In the genomic region with DNA sequence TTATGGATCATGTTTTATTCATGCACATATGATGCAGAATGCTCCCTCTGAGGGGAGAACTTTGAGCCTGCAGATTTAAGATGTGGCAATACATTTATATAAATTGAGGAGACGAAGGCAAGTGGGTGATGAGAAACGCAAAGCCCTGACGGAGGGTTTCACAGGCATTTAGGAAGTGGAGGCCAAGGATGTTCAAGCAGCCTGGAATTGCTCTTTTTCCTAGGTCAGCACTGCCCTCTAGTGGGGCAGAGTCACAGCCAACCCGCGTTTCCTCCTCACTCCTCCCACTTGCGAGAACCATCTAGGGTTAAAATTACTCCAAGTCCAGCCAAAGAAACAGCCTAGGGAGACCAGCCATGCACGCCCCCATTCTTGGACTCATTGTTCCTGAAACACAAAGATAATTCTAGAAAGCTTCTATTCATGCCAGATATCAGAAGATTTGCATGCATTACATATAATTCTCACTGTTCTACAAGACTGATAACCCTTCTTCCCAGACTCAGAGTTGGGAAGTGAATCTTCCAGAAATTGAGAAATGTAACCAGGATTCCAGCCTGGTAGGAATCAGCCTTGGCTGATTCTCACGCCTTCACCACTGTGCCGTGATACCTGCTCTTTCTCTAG, we compare ENCODE assay signal across 9 cellular contexts.
DNase-seq lines count a peak whose midpoint lies in the region; ATAC-seq and TF ChIP-seq lines count a peak whose summit lies in the region.
"Had no signal": no experiment of that assay in that cellular context is flagged by ENCODE, and none has a peak within 500 bp of the region (broad histone marks: within the 10 kb centered on the region; RNA-seq: fewer than 3 reads in every experiment).

No MANE protein-coding gene starts in this region.

- no peak overlapping the region for H3K9ac ChIP-seq in Karpas-422 (ENCODE audit: low read length)

- TF ChIP-seq CTCF in GM13977 (IDR thresholded peaks at IDR 0.05; ENCODE audit: extremely low read depth, insufficient read depth, missing control alignments) (peak; percentile 83), RWPE2 (IDR thresholded peaks at IDR 0.05; ENCODE audit: poor library complexity, severe bottlenecking) (peak; percentile 99), retinal pigment epithelial cell (conservative IDR thresholded peaks at IDR 0.05; ENCODE audit: low read depth, low read length) (peak; percentile 93)

- H3K4me3 ChIP-seq in Karpas-422 (ENCODE audit: low read length) (no peak overlapping the region), RWPE2 (ENCODE audit: severe bottlenecking) (no peak overlapping the region), retinal pigment epithelial cell (ENCODE audit: low read length) (no peak overlapping the region)

- H3K27ac ChIP-seq in Karpas-422 (ENCODE audit: low read length) (no peak overlapping the region), RWPE2 (ENCODE audit: poor library complexity, severe bottlenecking) (no peak overlapping the region)

- in situ Hi-C loops in GM13977 (cut with MboI; ENCODE audit: low pct_unique_long_range_greater_than_20kb, low sequenced_read_pairs, unreplicated experiment): loop anchor here (10.0 to 25.0 kb wide), 3 partner anchors 370 to 778 kb away; no protein-coding TSS in a partner anchor

- ATAC-seq in RWPE2 (ENCODE audit: low read depth) (peak; percentile 84), left ventricle myocardium superior (peak; percentile 75), GM18907 (IDR thresholded peaks at IDR 0.05; ENCODE audit: unreplicated experiment) (no peak)

- H3K9me2 ChIP-seq in Karpas-422 (replicated peaks; ENCODE audit: insufficient read depth, low read length): no peaks in the 10 kb centered on the region

- H3K4me1 ChIP-seq in Karpas-422 (ENCODE audit: low read length) (no peaks in the 10 kb centered on the region), RWPE2 (ENCODE audit: insufficient read depth, poor library complexity, severe bottlenecking) (no peaks in the 10 kb centered on the region)

- H3K9me3 ChIP-seq in Karpas-422 (ENCODE audit: low read length): no peaks in the 10 kb centered on the region
- no peaks in the 10 kb centered on the region for H3K9me3 ChIP-seq in RWPE2 (ENCODE audit: severe bottlenecking)

- peaks cover 17% of the 10 kb centered on the region for H4K20me1 ChIP-seq in Karpas-422 (ENCODE audit: insufficient read depth, low read depth, low read length)

- peak; percentile 80 for DNase-seq in AG08395 (ENCODE audit: low spot score)
- DNase-seq in GM13977 (ENCODE audit: low spot score): peak; percentile 57
- peak; percentile 83 for DNase-seq in Karpas-422
- DNase-seq in RWPE2 (ENCODE audit: low spot score): no peak
- DNase-seq in amniotic epithelial cell (ENCODE audit: low read depth): peak; percentile 26
- DNase-seq in left ventricle myocardium superior: peak; percentile 71
- DNase-seq in retinal pigment epithelial cell (ENCODE audit: low read depth): peak; percentile 34
- DNase-seq: naive B cell had no signal

- H3K79me2 ChIP-seq in Karpas-422 (ENCODE audit: low read length): peaks cover 96% of the 10 kb centered on the region

- no peak overlapping the region for H3K4me2 ChIP-seq in Karpas-422 (ENCODE audit: low read depth, low read length, poor library complexity, severe bottlenecking)

- H3K36me3 ChIP-seq in Karpas-422 (ENCODE audit: insufficient read depth, low read length) (no peaks in the 10 kb centered on the region), RWPE2 (ENCODE audit: low read depth) (no peaks in the 10 kb centered on the region)

- intact Hi-C loops in left ventricle myocardium superior (cut with micrococcal nuclease): loop anchor here (5.0 kb wide), 1 partner anchor 780 kb away; no protein-coding TSS in a partner anchor

- H2AFZ ChIP-seq in Karpas-422 (ENCODE audit: low read length): no peak overlapping the region

- no peaks in the 10 kb centered on the region for H3K27me3 ChIP-seq in Karpas-422 (ENCODE audit: low read length)
- no peaks in the 10 kb centered on the region for H3K27me3 ChIP-seq in RWPE2 (ENCODE audit: insufficient read depth, poor library complexity, severe bottlenecking)
